In the genomic region with DNA sequence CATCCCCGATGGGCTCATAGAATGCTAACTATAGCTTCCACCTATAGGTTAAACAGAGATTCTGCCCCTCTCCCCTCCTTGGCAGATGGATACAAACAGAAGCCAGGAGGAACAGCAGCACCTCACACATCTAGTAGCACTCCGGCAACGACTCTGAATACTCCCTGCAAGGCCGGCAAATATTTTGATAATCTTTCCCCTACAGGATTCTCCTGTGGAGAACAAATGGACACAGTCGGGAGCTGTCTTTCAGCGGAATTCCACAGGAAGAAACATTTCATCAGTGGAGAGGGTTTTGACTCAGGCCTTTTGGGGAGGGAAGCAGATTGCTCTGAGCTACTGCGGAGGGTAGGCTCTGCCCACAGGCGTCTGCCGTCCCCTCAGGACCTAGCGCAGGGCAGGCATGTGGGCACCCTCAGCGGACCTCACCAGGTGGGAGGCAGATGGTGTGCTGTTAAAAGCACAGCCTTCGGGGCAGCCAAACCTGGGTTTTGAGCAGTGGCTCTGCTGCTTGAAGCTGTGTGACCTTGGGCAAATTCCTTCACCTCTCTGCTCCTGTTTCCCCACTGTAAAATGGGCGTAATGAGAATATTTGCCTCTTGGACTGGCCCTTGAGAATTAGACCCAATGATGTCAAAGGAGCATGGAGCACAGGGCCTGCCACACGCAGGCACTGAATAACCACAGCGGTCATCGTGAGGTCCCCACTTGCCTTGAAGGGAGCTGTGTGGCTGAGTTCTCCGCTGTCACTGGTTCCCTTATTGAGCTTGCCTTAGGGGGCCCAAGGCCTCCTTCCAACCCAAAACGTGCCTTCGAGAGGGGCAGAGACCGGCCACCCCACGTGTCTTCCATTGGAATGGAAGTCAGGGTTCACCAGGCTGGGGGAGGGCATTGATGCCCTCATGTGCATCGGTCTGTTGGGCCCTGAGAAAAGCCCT, we compare ENCODE assay signal across 1 cellular context.
TF ChIP-seq lines count a peak whose summit lies in the region.

No MANE protein-coding gene starts in this region.

TF ChIP-seq in GM12878, 131 proteins besides CTCF, POLR2A, EP300 and RAD21:
- TF ChIP-seq MTA3 (IDR thresholded peaks at IDR 0.05; ENCODE audit: borderline replicate concordance, low read length) (no peak), EED (IDR thresholded peaks at IDR 0.05; ENCODE audit: low read depth) (no peak), CREM (IDR thresholded peaks at IDR 0.05; ENCODE audit: low read depth) (no peak), MYC (IDR thresholded peaks at IDR 0.05; ENCODE audit: insufficient read depth, insufficient read length, insufficient replicate concordance, low read length, severe bottlenecking) (no peak), SMAD1 (IDR thresholded peaks at IDR 0.05; ENCODE audit: low read depth, partially characterized antibody) (no peak), NR2C2 (IDR thresholded peaks at IDR 0.05; ENCODE audit: borderline replicate concordance, control insufficient read depth, insufficient read length, low read depth) (no peak), IRF4 (IDR thresholded peaks at IDR 0.05; ENCODE audit: low read depth, low read length) (no peak), SP1 (IDR thresholded peaks at IDR 0.05; ENCODE audit: low read depth, low read length) (no peak), STAT1 (conservative IDR thresholded peaks at IDR 0.05) (no peak), HDAC2 (IDR thresholded peaks at IDR 0.05) (no peak), ZBED1 (IDR thresholded peaks at IDR 0.05; ENCODE audit: borderline replicate concordance) (no peak)
- TF ChIP-seq, protein P1, sequence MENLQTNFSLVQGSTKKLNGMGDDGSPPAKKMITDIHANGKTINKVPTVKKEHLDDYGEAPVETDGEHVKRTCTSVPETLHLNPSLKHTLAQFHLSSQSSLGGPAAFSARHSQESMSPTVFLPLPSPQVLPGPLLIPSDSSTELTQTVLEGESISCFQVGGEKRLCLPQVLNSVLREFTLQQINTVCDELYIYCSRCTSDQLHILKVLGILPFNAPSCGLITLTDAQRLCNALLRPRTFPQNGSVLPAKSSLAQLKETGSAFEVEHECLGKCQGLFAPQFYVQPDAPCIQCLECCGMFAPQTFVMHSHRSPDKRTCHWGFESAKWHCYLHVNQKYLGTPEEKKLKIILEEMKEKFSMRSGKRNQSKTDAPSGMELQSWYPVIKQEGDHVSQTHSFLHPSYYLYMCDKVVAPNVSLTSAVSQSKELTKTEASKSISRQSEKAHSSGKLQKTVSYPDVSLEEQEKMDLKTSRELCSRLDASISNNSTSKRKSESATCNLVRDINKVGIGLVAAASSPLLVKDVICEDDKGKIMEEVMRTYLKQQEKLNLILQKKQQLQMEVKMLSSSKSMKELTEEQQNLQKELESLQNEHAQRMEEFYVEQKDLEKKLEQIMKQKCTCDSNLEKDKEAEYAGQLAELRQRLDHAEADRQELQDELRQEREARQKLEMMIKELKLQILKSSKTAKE (IDR thresholded peaks at IDR 0.05; ENCODE audit: low read depth, poor library complexity, severe bottlenecking) = no peak
- TF ChIP-seq, protein P2, sequence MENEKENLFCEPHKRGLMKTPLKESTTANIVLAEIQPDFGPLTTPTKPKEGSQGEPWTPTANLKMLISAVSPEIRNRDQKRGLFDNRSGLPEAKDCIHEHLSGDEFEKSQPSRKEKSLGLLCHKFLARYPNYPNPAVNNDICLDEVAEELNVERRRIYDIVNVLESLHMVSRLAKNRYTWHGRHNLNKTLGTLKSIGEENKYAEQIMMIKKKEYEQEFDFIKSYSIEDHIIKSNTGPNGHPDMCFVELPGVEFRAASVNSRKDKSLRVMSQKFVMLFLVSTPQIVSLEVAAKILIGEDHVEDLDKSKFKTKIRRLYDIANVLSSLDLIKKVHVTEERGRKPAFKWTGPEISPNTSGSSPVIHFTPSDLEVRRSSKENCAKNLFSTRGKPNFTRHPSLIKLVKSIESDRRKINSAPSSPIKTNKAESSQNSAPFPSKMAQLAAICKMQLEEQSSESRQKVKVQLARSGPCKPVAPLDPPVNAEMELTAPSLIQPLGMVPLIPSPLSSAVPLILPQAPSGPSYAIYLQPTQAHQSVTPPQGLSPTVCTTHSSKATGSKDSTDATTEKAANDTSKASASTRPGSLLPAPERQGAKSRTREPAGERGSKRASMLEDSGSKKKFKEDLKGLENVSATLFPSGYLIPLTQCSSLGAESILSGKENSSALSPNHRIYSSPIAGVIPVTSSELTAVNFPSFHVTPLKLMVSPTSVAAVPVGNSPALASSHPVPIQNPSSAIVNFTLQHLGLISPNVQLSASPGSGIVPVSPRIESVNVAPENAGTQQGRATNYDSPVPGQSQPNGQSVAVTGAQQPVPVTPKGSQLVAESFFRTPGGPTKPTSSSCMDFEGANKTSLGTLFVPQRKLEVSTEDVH (IDR thresholded peaks at IDR 0.05; ENCODE audit: low read depth, partially characterized antibody) = no peak
- TF ChIP-seq, protein P3, sequence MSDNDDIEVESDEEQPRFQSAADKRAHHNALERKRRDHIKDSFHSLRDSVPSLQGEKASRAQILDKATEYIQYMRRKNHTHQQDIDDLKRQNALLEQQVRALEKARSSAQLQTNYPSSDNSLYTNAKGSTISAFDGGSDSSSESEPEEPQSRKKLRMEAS (IDR thresholded peaks at IDR 0.05; ENCODE audit: low read depth, low read length) = no peak
TF ChIP-seq in GM12878: peak in this region for 0.
